ENCODE assay signal across 8 cellular contexts in the genomic region with DNA sequence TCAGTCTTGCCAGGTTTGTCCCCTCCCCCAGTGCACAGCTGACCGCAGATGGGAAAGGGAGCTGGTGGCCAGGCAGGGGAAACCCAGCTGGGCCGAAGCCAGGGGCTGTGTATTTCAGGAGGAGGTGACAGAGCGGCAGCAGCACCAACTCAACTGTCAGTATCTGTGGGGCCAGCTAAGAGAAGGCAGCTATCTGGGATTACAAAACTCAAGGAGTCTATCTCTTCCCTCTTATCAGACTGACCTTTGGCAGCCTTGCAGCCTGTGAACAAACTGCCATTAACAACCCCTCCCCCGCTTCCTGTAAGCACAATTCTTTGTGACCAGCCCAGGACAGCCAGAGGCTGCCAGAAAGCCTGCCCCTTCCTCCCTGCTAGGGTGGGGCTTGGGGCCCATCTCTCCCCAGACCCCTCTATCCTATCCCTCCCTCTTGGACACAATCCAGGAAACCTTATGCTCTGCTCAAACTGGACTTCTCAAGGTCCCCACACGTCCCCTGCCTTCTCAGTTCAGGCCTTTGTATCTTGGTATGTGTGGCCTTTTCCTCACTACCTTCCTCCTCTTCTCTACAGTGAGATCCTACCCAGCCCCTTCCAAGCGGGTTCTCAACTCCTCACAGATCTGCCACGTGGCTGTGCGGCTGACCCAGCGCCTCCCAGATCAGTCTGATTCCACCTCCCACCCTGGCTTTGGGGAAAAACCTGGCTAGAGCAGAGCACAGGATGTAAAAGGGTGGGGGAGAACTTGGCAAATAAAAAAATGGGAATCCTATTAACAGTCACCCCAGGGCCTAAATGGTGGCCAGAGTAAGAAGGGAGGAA. TPM values are rescaled to one million over a fixed set of nuclear protein-coding genes. Genes with fewer than 3 reads are reported as not detected.
DNase-seq lines count a peak whose midpoint lies in the region; ATAC-seq, FAIRE-seq and TF ChIP-seq lines count a peak whose summit lies in the region.

No MANE protein-coding gene starts in this region.

- no peaks in the 10 kb centered on the region for H3K9me3 Mint-ChIP-seq in T-helper 2 cell treated with Interferon-gamma antibody and Interleukin-4, amounts not matched to agents 5 μg/mL and 100 μg/mL, for 36 hours

- H3K9ac ChIP-seq in KMS-11: peak overlapping the region; percentile 78
- peak overlapping the region; percentile 73 for H3K9ac ChIP-seq in HepG2 (ENCODE audit: insufficient read depth, low read depth, low read length)

- peak; percentile 68 for TF ChIP-seq RAD21 in HepG2 (CRISPR knock-in tag; IDR thresholded peaks at IDR 0.05)

- WGBS in HepG2 (ENCODE audit: low lambda C conversion rate): 0% methylated on average over 7 of the region's 9 CpGs

- H4K20me1 ChIP-seq in KMS-11 (ENCODE audit: insufficient read depth) (no peaks in the 10 kb centered on the region), HepG2 (ENCODE audit: insufficient read depth, low read length) (no peaks in the 10 kb centered on the region)

- BruUV-seq in HepG2 (replicated peaks; lab: Mats Ljungman, UMichigan): no TSS peak

- intact Hi-C loops in HepG2 (cut with micrococcal nuclease; ENCODE audit: unreplicated experiment): loop anchor here (1.0 kb wide), 2 partner anchors 9 to 26 kb away; partner anchors contain the start of gene FCSK

- peak; percentile 63 for TF ChIP-seq POLR2A in GM18505 (IDR thresholded peaks at IDR 0.05; ENCODE audit: borderline replicate concordance, extremely low read depth, insufficient read depth, insufficient read length)
- peak; percentile 74 to 75 for TF ChIP-seq POLR2A in HepG2 (IDR thresholded peaks at IDR 0.05; ENCODE audit: insufficient read depth in 1 of 2, low read depth in 2 of 2, low read length in 2 of 2)

- H3K36me3 Mint-ChIP-seq in T-helper 2 cell treated with Interferon-gamma antibody and Interleukin-4, amounts not matched to agents 5 μg/mL and 100 μg/mL, for 36 hours (ENCODE audit: low read depth): peaks cover 4% of the 10 kb centered on the region

- ATAC-seq in GM18505 (IDR thresholded peaks at IDR 0.05; ENCODE audit: unreplicated experiment) (no peak), HepG2 (peak; percentile 90), HG03342 (IDR thresholded peaks at IDR 0.05; ENCODE audit: unreplicated experiment) (no peak)

- peak; percentile 100 for FAIRE-seq in HepG2 (lab: Jason Lieb, UNC)

- H3K27me3 ChIP-seq in KMS-11 (ENCODE audit: insufficient read depth, low read depth) (no peaks in the 10 kb centered on the region), HepG2 (ENCODE audit: control insufficient read depth in 1 of 2, insufficient read depth in 2 of 2, low read length in 2 of 2) (no peaks in the 10 kb centered on the region)

- no peaks in the 10 kb centered on the region for H3K27me3 Mint-ChIP-seq in T-helper 2 cell treated with Interferon-gamma antibody and Interleukin-4, amounts not matched to agents 5 μg/mL and 100 μg/mL, for 36 hours (ENCODE audit: low read depth)

- peak overlapping the region; percentile 84 for H3K27ac Mint-ChIP-seq in T-helper 2 cell treated with Interferon-gamma antibody and Interleukin-4, amounts not matched to agents 5 μg/mL and 100 μg/mL, for 36 hours

- POLR2A ChIA-PET in HepG2 (lab: Yijun Ruan, JAX): interaction anchor here (0.5 to 3.7 kb wide), 23 partner anchors 11 to 333 kb away, joined by 3 to 75 read pairs (median 5); partner anchors contain the start of genes AARS1, COG4, DDX19A and FCSK

- TF ChIP-seq EP300 in HepG2 (IDR thresholded peaks at IDR 0.05; ENCODE audit: low read depth in 2 of 2, low read length in 2 of 2): peak; percentile 88 to 97
- TF ChIP-seq EP300 in HepG2 (CRISPR knock-in tag; IDR thresholded peaks at IDR 0.05; ENCODE audit: borderline replicate concordance): peak; percentile 92

- no peak overlapping the region for H3K4me3 ChIP-seq in KMS-11 (IDR thresholded peaks at IDR 0.05; ENCODE audit: insufficient read depth, low read depth, low read length)
- H3K4me3 ChIP-seq in coronary artery: peak overlapping the region; percentile 4
- peak overlapping the region; percentile 15 to 64 (median 47) for H3K4me3 ChIP-seq in HepG2 (replicated peaks in 1 of 3; ENCODE audit: insufficient read depth in 1 of 3, low read depth in 2 of 3, low read length in 3 of 3)

- H3K4me1 Mint-ChIP-seq in T-helper 2 cell treated with Interferon-gamma antibody and Interleukin-4, amounts not matched to agents 5 μg/mL and 100 μg/mL, for 36 hours (ENCODE audit: low read depth): peaks cover 37% of the 10 kb centered on the region

- peak overlapping the region; percentile 99 for H3K4me2 ChIP-seq in KMS-11
- H3K4me2 ChIP-seq in HepG2 (ENCODE audit: low read depth, low read length): peak overlapping the region; percentile 90

- H3K27ac ChIP-seq in KMS-11 (peak overlapping the region; percentile 98), coronary artery (peak overlapping the region; percentile 73 to 74), HepG2 (ENCODE audit: extremely low read length, insufficient read depth, low read length) (peak overlapping the region; percentile 96)

- in situ Hi-C loops in HepG2 (cut with HindIII; ENCODE audit: extremely low pct_ligation_motif_present, low pct_unique_long_range_greater_than_20kb): no loop called here

- peak; percentile 93 for DNase-seq in AG08396 (ENCODE audit: low spot score)
- peak; percentile 81 for DNase-seq in T-helper 2 cell treated with Interferon-gamma antibody and Interleukin-4, amounts not matched to agents 5 μg/mL and 100 μg/mL, for 36 hours (ENCODE audit: low spot score)
- peak; percentile 92 for DNase-seq in coronary artery (ENCODE audit: low spot score)
- peak; percentile 100 for DNase-seq in HepG2 (ENCODE audit: low spot score)
- peak; percentile 48 for DNase-seq in stimulated activated CD8-positive, alpha-beta memory T cell treated with anti-CD3 and anti-CD28 coated beads, Interleukin-12 subunit alpha, Interleukin-12 subunit beta, amount 100 ng/mL, for 4 hours (ENCODE audit: low read depth)

- H2AFZ ChIP-seq in KMS-11 (ENCODE audit: low read depth): 0 out of 2 replicates have a peak overlapping the region, but pooled peaks have one; percentile 16
- H2AFZ ChIP-seq in HepG2 (ENCODE audit: low read length): no peak overlapping the region

- TF ChIP-seq CTCF in KMS-11 (conservative IDR thresholded peaks at IDR 0.05; ENCODE audit: low read depth, low read length): no peak
- TF ChIP-seq CTCF in coronary artery (IDR thresholded peaks at IDR 0.05): no peak
- TF ChIP-seq CTCF in HepG2 (CRISPR knock-in tag; IDR thresholded peaks at IDR 0.05): no peak

- no peaks in the 10 kb centered on the region for H3K9me3 ChIP-seq in HepG2 (ENCODE audit: low read length)

- peak overlapping the region; percentile 69 for H3K4me3 Mint-ChIP-seq in T-helper 2 cell treated with Interferon-gamma antibody and Interleukin-4, amounts not matched to agents 5 μg/mL and 100 μg/mL, for 36 hours

- H3K4me1 ChIP-seq in KMS-11 (ENCODE audit: low read depth, poor library complexity, severe bottlenecking): peaks cover 94% of the 10 kb centered on the region
- H3K4me1 ChIP-seq in HepG2 (ENCODE audit: insufficient read depth, low read length): peaks cover 90% of the 10 kb centered on the region

- H3K36me3 ChIP-seq in KMS-11 (ENCODE audit: insufficient read depth): no peaks in the 10 kb centered on the region
- peaks cover 5 to 14% of the 10 kb centered on the region in 2 experiments; a peak in 3 of 5 replicates for H3K36me3 ChIP-seq in HepG2 (replicated peaks in 1 of 2; ENCODE audit: control insufficient read depth in 1 of 2, insufficient read depth in 2 of 2, low read length in 2 of 2)

- H3K79me2 ChIP-seq in KMS-11 (ENCODE audit: insufficient read depth, low read depth) (peaks cover 90% of the 10 kb centered on the region), HepG2 (ENCODE audit: insufficient read depth, low read length) (peaks cover 63% of the 10 kb centered on the region)

- CTCF ChIA-PET in HepG2 (lab: Yijun Ruan, JAX; ENCODE audit: low intra/inter-chr PET ratio, low total read pairs): no interaction called here

RNA-seq across cellular contexts. Expression of gene ST3GAL2, which starts 10.5 kb away (rescaled TPM):
- 17.8 and 24.9 TPM in 2 replicates for total RNA-seq in HepG2 (2016; rRNA removed; fragmentation: Illumina TruSeq; extraction: Trizol)
- 3.6 TPM in 2 replicates for total RNA-seq in HepG2 (2016; cell fraction: cytosol; rRNA removed; fragmentation: Illumina TruSeq; extraction: Trizol; ENCODE audit: low read depth)
- total RNA-seq in HepG2 (2016; cell fraction: insoluble cytoplasmic fraction; rRNA removed; fragmentation: Illumina TruSeq; extraction: Trizol): 15.8 and 25.9 TPM in 2 replicates
- total RNA-seq in HepG2 (2016; cell fraction: membrane; rRNA removed; fragmentation: Illumina TruSeq; extraction: Trizol): 14.6 and 18.9 TPM in 2 replicates
- total RNA-seq in HepG2 (2016; cell fraction: nucleus; rRNA removed; fragmentation: Illumina TruSeq; extraction: Trizol): 15.0 and 18.9 TPM in 2 replicates
- 16.3 and 17.0 TPM in 2 replicates for polyA plus RNA-seq in HepG2 (2011; rRNA removed)
- 10.9 and 15.5 TPM in 2 replicates for polyA plus RNA-seq in HepG2 (2011; cell fraction: cytosol; rRNA removed)
- 14.6 and 16.7 TPM in 2 replicates for polyA plus RNA-seq in HepG2 (2011; cell fraction: nucleus; rRNA removed)
- polyA plus RNA-seq in HepG2 (2012): 13.3 and 16.9 TPM in 2 replicates
- 2.3 and 2.9 TPM in 2 replicates for polyA plus RNA-seq in HepG2 (2016; cell fraction: cytosol; fragmentation: Illumina TruSeq; extraction: Trizol; ENCODE audit: low read depth)
- polyA plus RNA-seq in HepG2 (2016; cell fraction: insoluble cytoplasmic fraction; fragmentation: Illumina TruSeq; extraction: Trizol; ENCODE audit: low read depth): 20.4 and 21.6 TPM in 2 replicates
- polyA plus RNA-seq in HepG2 (2016; cell fraction: membrane; fragmentation: Illumina TruSeq; extraction: Trizol; ENCODE audit: low read depth): 11.6 and 11.9 TPM in 2 replicates
- polyA plus RNA-seq in HepG2 (2016; cell fraction: nucleus; fragmentation: Illumina TruSeq; extraction: Trizol; ENCODE audit: insufficient read depth, low read depth): 22.8 and 26.4 TPM in 2 replicates
- 49.4 and 94.6 TPM in 2 replicates for polyA minus RNA-seq in HepG2 (2011; rRNA and poly(A)+ RNA removed; ENCODE audit: low replicate concordance)
- 25.8 and 27.6 TPM in 2 replicates for polyA minus RNA-seq in HepG2 (2011; cell fraction: cytosol; rRNA and poly(A)+ RNA removed)
- 22.4 and 31.0 TPM in 2 replicates for polyA minus RNA-seq in HepG2 (2011; cell fraction: nucleus; rRNA and poly(A)+ RNA removed)

RNA-seq across cellular contexts. Expression of gene FCSK, which starts 26.0 kb away (rescaled TPM):
- total RNA-seq in HepG2 (2016; rRNA removed; fragmentation: Illumina TruSeq; extraction: Trizol): 4.9 and 9.1 TPM in 2 replicates
- 4.4 and 5.2 TPM in 2 replicates for total RNA-seq in HepG2 (2016; cell fraction: cytosol; rRNA removed; fragmentation: Illumina TruSeq; extraction: Trizol; ENCODE audit: low read depth)
- 4.2 and 8.4 TPM in 2 replicates for total RNA-seq in HepG2 (2016; cell fraction: insoluble cytoplasmic fraction; rRNA removed; fragmentation: Illumina TruSeq; extraction: Trizol)
- 2.6 and 3.0 TPM in 2 replicates for total RNA-seq in HepG2 (2016; cell fraction: membrane; rRNA removed; fragmentation: Illumina TruSeq; extraction: Trizol)
- total RNA-seq in HepG2 (2016; cell fraction: nucleus; rRNA removed; fragmentation: Illumina TruSeq; extraction: Trizol): 12.1 and 12.8 TPM in 2 replicates
- 15.0 and 19.2 TPM in 2 replicates for polyA plus RNA-seq in HepG2 (2011; rRNA removed)
- 6.7 and 8.3 TPM in 2 replicates for polyA plus RNA-seq in HepG2 (2011; cell fraction: cytosol; rRNA removed)
- 81.8 and 104 TPM in 2 replicates for polyA plus RNA-seq in HepG2 (2011; cell fraction: nucleus; rRNA removed)
- polyA plus RNA-seq in HepG2 (2012): 6.2 and 6.4 TPM in 2 replicates
- 0.53 and 0.70 TPM in 2 replicates for polyA plus RNA-seq in HepG2 (2016; cell fraction: cytosol; fragmentation: Illumina TruSeq; extraction: Trizol; ENCODE audit: low read depth)
- polyA plus RNA-seq in HepG2 (2016; cell fraction: insoluble cytoplasmic fraction; fragmentation: Illumina TruSeq; extraction: Trizol; ENCODE audit: low read depth): 3.5 and 3.9 TPM in 2 replicates
- 1.2 and 1.3 TPM in 2 replicates for polyA plus RNA-seq in HepG2 (2016; cell fraction: membrane; fragmentation: Illumina TruSeq; extraction: Trizol; ENCODE audit: low read depth)
- 28.7 and 33.1 TPM in 2 replicates for polyA plus RNA-seq in HepG2 (2016; cell fraction: nucleus; fragmentation: Illumina TruSeq; extraction: Trizol; ENCODE audit: insufficient read depth, low read depth)
- 24.8 and 29.5 TPM in 2 replicates for polyA minus RNA-seq in HepG2 (2011; rRNA and poly(A)+ RNA removed; ENCODE audit: low replicate concordance)
- 4.3 and 5.3 TPM in 2 replicates for polyA minus RNA-seq in HepG2 (2011; cell fraction: cytosol; rRNA and poly(A)+ RNA removed)
- 15.6 and 19.0 TPM in 2 replicates for polyA minus RNA-seq in HepG2 (2011; cell fraction: nucleus; rRNA and poly(A)+ RNA removed)

Comparison
In these comparisons a context has a peak if more than half of its experiments do, and no peak if none do; other contexts are left out.
1. DNase-seq: peak in every context shown above with its lines; median percentile 100 in HepG2; 93 in AG08396; 92 in coronary artery; 81 in T-helper 2 cell treated with Interferon-gamma antibody and Interleukin-4, amounts not matched to agents 5 μg/mL and 100 μg/mL, for 36 hours; 48 in stimulated activated CD8-positive, alpha-beta memory T cell treated with anti-CD3 and anti-CD28 coated beads, Interleukin-12 subunit alpha, Interleukin-12 subunit beta, amount 100 ng/mL, for 4 hours.